8 cellular contexts compared by ENCODE assay signal in genomic region chr20:64256282-64256947, GRCh38. TPM values are rescaled to one million over a fixed set of nuclear protein-coding genes. Genes with fewer than 3 reads are reported as not detected.
DNase-seq lines count a peak whose midpoint lies in the region; TF ChIP-seq lines count a peak whose summit lies in the region.

No MANE protein-coding gene starts in this region.

- POLR2A ChIA-PET in GM10248 (lab: Yijun Ruan, JAX): no interaction called here

- no peak for TF ChIP-seq POLR2A in prostate gland (IDR thresholded peaks at IDR 0.05)

- DNase-seq in GM10248 (ENCODE audit: extremely low spot score) (peak; percentile 23), SJSA1 (ENCODE audit: low read depth in 1 of 2, low spot score in 2 of 2) (no peak), fibroblast of mammary gland (ENCODE audit: low read depth) (no peak), prostate gland (ENCODE audit: low spot score) (no peak), NCI-H2171 (lab: John Stamatoyannopoulos, UW) (no peak), hepatic stellate cell (ENCODE audit: low spot score) (no peak), ecto neural progenitor cell (ENCODE audit: low spot score) (no peak)
- DNase-seq in stimulated activated CD4-positive, alpha-beta T cell treated with anti-CD3 and anti-CD28 coated beads, Interleukin-1b, Interleukin-23, amount 100 ng/mL, for 48 hours: no peak

- WGBS in prostate gland: 20% methylated on average over 16 of the region's 16 CpGs

- H3K27me3 ChIP-seq in SJSA1 (replicated peaks) (no peaks in the 10 kb centered on the region), prostate gland (replicated peaks; ENCODE audit: insufficient read depth) (no peaks in the 10 kb centered on the region)

- H3K9me3 ChIP-seq in SJSA1 (replicated peaks) (no peaks in the 10 kb centered on the region), prostate gland (no peaks in the 10 kb centered on the region)

- H3K4me3 ChIP-seq in SJSA1: peak overlapping the region; percentile 51
- H3K4me3 ChIP-seq in fibroblast of mammary gland (ENCODE audit: control insufficient read depth, low read depth, low read length): peak overlapping the region; percentile 82
- H3K4me3 ChIP-seq in prostate gland: peak overlapping the region; percentile 92 to 96

- no peak overlapping the region for H3K27ac ChIP-seq in SJSA1
- H3K27ac ChIP-seq in prostate gland: peak overlapping the region; percentile 86 to 89

- TF ChIP-seq CTCF in GM10248 (IDR thresholded peaks at IDR 0.05; ENCODE audit: control extremely low read depth, extremely low read depth, low read depth, missing control alignments) (no peak), fibroblast of mammary gland (conservative IDR thresholded peaks at IDR 0.05; ENCODE audit: control insufficient read depth, insufficient read depth, low read depth, low read length) (no peak), prostate gland (IDR thresholded peaks at IDR 0.05) (no peak)

- H3K4me1 ChIP-seq in SJSA1 (replicated peaks) (peaks cover 12% of the 10 kb centered on the region), prostate gland (replicated peaks) (no peaks in the 10 kb centered on the region)

- H3K36me3 ChIP-seq in SJSA1 (no peaks in the 10 kb centered on the region), prostate gland (no peaks in the 10 kb centered on the region)

- CTCF ChIA-PET in GM10248 (lab: Yijun Ruan, JAX): interaction anchor here (1.0 to 12.0 kb wide), 4 partner anchors 9 to 28 kb away, joined by 3 to 122 read pairs (median 6); no protein-coding TSS in a partner anchor

- intact Hi-C loops in prostate gland (cut with DNase I): no loop called here

RNA-seq across cellular contexts. Expression of gene PCMTD2, which starts 0.9 kb away (rescaled TPM):
- total RNA-seq in SJSA1 (2014; rRNA removed; shearing (Covaris generic)): 6.0 and 12.4 TPM in 2 replicates
- total RNA-seq in prostate gland: 100 to 1,000 TPM; 143 to 147 TPM

Comparison
In these comparisons a context has a peak if more than half of its experiments do, and no peak if none do; other contexts are left out.
1. RNA of gene PCMTD2, which starts 0.9 kb away (total RNA-seq): 143 to 147 TPM in prostate gland; 6.0 to 12.4 TPM in SJSA1; every median in the first group is over 10 times any median in the second.
2. Peak in every context shown above with its lines, with median percentiles within 50 percentile points of each other: H3K4me3 ChIP-seq.